In genomic region chr12:121784460-121784859, GRCh38 we compare ENCODE assay signal across 11 cellular contexts. TPM values are rescaled to one million over a fixed set of nuclear protein-coding genes. Genes with fewer than 3 reads are reported as not detected.
DNase-seq lines count a peak whose midpoint lies in the region; ATAC-seq and TF ChIP-seq lines count a peak whose summit lies in the region.
"Had no signal": no experiment of that assay in that cellular context is flagged by ENCODE, and none has a peak within 500 bp of the region (broad histone marks: within the 10 kb centered on the region; RNA-seq: fewer than 3 reads in every experiment).

No MANE protein-coding gene starts in this region.

- ATAC-seq in CD8-positive, alpha-beta T cell = peak; percentile 2
- peak in 1 of 2 donors; percentile 4 for ATAC-seq in naive thymus-derived CD8-positive, alpha-beta T cell
- ATAC-seq in mucosa of descending colon (no peak), HG03520 (IDR thresholded peaks at IDR 0.05; ENCODE audit: unreplicated experiment) (no peak)
- ATAC-seq: right cardiac atrium had no signal

- H3K4me1 Mint-ChIP-seq in CD8-positive, alpha-beta T cell (ENCODE audit: low read depth) = peaks cover 73% of the 10 kb centered on the region
- peaks cover 23% of the 10 kb centered on the region for H3K4me1 Mint-ChIP-seq in brain
- H3K4me1 Mint-ChIP-seq in naive thymus-derived CD8-positive, alpha-beta T cell = peaks cover 40 to 82% (median 74%) of the 10 kb centered on the region in 4 donors

- H3F3A ChIP-seq in OCI-LY1 (ENCODE audit: insufficient read depth, low read length) = no peaks in the 10 kb centered on the region

- H3K4me2 ChIP-seq in OCI-LY1 (ENCODE audit: low read length) = peak overlapping the region; percentile 21; the same call in 1 of the 2 replicates

- intact Hi-C loops in CD8-positive, alpha-beta T cell (cut with DNase I, micrococcal nuclease) = no loop called here
- intact Hi-C loops in mucosa of descending colon (cut with DNase I, micrococcal nuclease) = no loop called here
- intact Hi-C loops in stomach (cut with DNase I; ENCODE audit: low total_unique reads) = no loop called here

- H3K27ac ChIP-seq in CD8-positive, alpha-beta T cell (ENCODE audit: low read depth, low read length) = peak overlapping the region; percentile 19
- H3K27ac ChIP-seq in OCI-LY1 (ENCODE audit: low read depth, low read length, poor library complexity, severe bottlenecking) = peak overlapping the region; percentile 53
- no peak overlapping the region for H3K27ac ChIP-seq in tibial nerve
- peak overlapping the region in 2 of 5 donors; percentile 76 to 84 for H3K27ac ChIP-seq in stomach
- H3K27ac ChIP-seq: SJSA1, thyroid gland had no signal

- no peak overlapping the region for H3K4me3 ChIP-seq in CD8-positive, alpha-beta T cell (ENCODE audit: low read depth, low read length)
- H3K4me3 ChIP-seq in OCI-LY1 (ENCODE audit: low read depth, low read length, poor library complexity, severe bottlenecking) (no peak overlapping the region), mucosa of descending colon (no peak overlapping the region), tibial nerve (no peak overlapping the region), stomach (no peak overlapping the region)
- H3K4me3 ChIP-seq: SJSA1, thyroid gland had no signal

- peak overlapping the region; percentile 95 for H3K27ac Mint-ChIP-seq in CD8-positive, alpha-beta T cell
- H3K27ac Mint-ChIP-seq in brain = peak overlapping the region in 3 of 5 experiments; percentile 17 to 73 (median 69)
- H3K27ac Mint-ChIP-seq in naive thymus-derived CD8-positive, alpha-beta T cell = peak overlapping the region; percentile 93 to 100 (median 96)

- H3K36me3 Mint-ChIP-seq in CD8-positive, alpha-beta T cell = peaks cover 53% of the 10 kb centered on the region
- H3K36me3 Mint-ChIP-seq in brain = peaks cover 4% of the 10 kb centered on the region
- peaks cover 0 to 45% (median 3%) of the 10 kb centered on the region in 3 donors for H3K36me3 Mint-ChIP-seq in naive thymus-derived CD8-positive, alpha-beta T cell

- CTCF ChIA-PET in CD8-positive, alpha-beta T cell (lab: Charles Lee) = interaction anchor here (36.0 to 45.9 kb wide), 2 partner anchors 2 to 22 kb away, joined by 2042 read pairs; partner anchors contain the start of genes RHOF and SETD1B

- no peaks in the 10 kb centered on the region for H4K20me1 ChIP-seq in OCI-LY1 (ENCODE audit: insufficient read depth, low read length)

- no peak for TF ChIP-seq CTCF in CD8-positive, alpha-beta T cell (IDR thresholded peaks at IDR 0.05)
- no peak for TF ChIP-seq CTCF in OCI-LY1 (IDR thresholded peaks at IDR 0.05; ENCODE audit: low read length)
- no peak for TF ChIP-seq CTCF in brain (conservative IDR thresholded peaks at IDR 0.05)
- no peak for TF ChIP-seq CTCF in mucosa of descending colon (IDR thresholded peaks at IDR 0.05)
- TF ChIP-seq CTCF in tibial nerve (IDR thresholded peaks at IDR 0.05) = no peak
- TF ChIP-seq CTCF in stomach (IDR thresholded peaks at IDR 0.05) = no peak

- H3K79me2 ChIP-seq in OCI-LY1 (ENCODE audit: insufficient read depth, low read length) = no peaks in the 10 kb centered on the region

- H3K4me3 Mint-ChIP-seq in CD8-positive, alpha-beta T cell = peak overlapping the region; percentile 81
- peak overlapping the region in 1 of 5 experiments; percentile 4 for H3K4me3 Mint-ChIP-seq in brain
- H3K4me3 Mint-ChIP-seq in naive thymus-derived CD8-positive, alpha-beta T cell = peak overlapping the region; percentile 63 to 88 (median 82)

- no peaks in the 10 kb centered on the region for H3K27me3 Mint-ChIP-seq in CD8-positive, alpha-beta T cell (ENCODE audit: low read depth)
- no peaks in the 10 kb centered on the region for H3K27me3 Mint-ChIP-seq in brain
- H3K27me3 Mint-ChIP-seq in naive thymus-derived CD8-positive, alpha-beta T cell = no peaks in the 10 kb centered on the region

- 52 to 64% methylated on average over 6 of the region's 6 CpGs for WGBS in tibial nerve, 2 donors
- WGBS in stomach, 5 donors = 22 to 44% (median 41%) methylated on average over 6 of the region's 6 CpGs

- POLR2A ChIA-PET in CD8-positive, alpha-beta T cell (lab: Charles Lee) = interaction anchor here (1.6 to 28.4 kb wide), 2 partner anchors 10 to 23 kb away, joined by 11 to 1016 read pairs; partner anchors contain the start of genes RHOF and SETD1B
- POLR2A ChIA-PET in naive thymus-derived CD8-positive, alpha-beta T cell (lab: Charles Lee) = interaction anchor here (0.5 to 33.2 kb wide), 7 partner anchors 8 to 1586 kb away, joined by 3 to 2517 read pairs (median 3); partner anchors contain the start of genes RHOF, SETD1B and TMEM120B

- H2AFZ ChIP-seq in OCI-LY1 (ENCODE audit: low read length) = no peak overlapping the region

- TF ChIP-seq EP300 in tibial nerve (IDR thresholded peaks at IDR 0.05) (no peak), stomach (IDR thresholded peaks at IDR 0.05) (no peak)

- H3K4me1 ChIP-seq in CD8-positive, alpha-beta T cell (ENCODE audit: insufficient read depth, low read length) = peaks cover 84% of the 10 kb centered on the region
- peaks cover 61% of the 10 kb centered on the region for H3K4me1 ChIP-seq in OCI-LY1 (ENCODE audit: insufficient read depth, low read length, severe bottlenecking)
- peaks cover 2% of the 10 kb centered on the region for H3K4me1 ChIP-seq in mucosa of descending colon (ENCODE audit: low read depth)
- H3K4me1 ChIP-seq in tibial nerve = peaks cover 0 to 31% (median 19%) of the 10 kb centered on the region in 4 donors
- H3K4me1 ChIP-seq in stomach = peaks cover 17 to 82% (median 48%) of the 10 kb centered on the region in 4 donors

- H3K27me3 ChIP-seq in CD8-positive, alpha-beta T cell (ENCODE audit: insufficient read depth, low read length) = no peaks in the 10 kb centered on the region
- H3K27me3 ChIP-seq in OCI-LY1 (ENCODE audit: insufficient read depth, low read length) (no peaks in the 10 kb centered on the region), tibial nerve (no peaks in the 10 kb centered on the region), stomach (no peaks in the 10 kb centered on the region)
- H3K27me3 ChIP-seq: SJSA1, thyroid gland had no signal

- H3K9ac ChIP-seq in OCI-LY1 (ENCODE audit: low read length) = no peak overlapping the region

- peaks cover 10% of the 10 kb centered on the region for H3K36me3 ChIP-seq in CD8-positive, alpha-beta T cell (ENCODE audit: insufficient read depth, low read length)
- peaks cover 19% of the 10 kb centered on the region; the same call in 1 of the 2 replicates for H3K36me3 ChIP-seq in OCI-LY1 (ENCODE audit: insufficient read depth, low read length)
- no peaks in the 10 kb centered on the region for H3K36me3 ChIP-seq in mucosa of descending colon (ENCODE audit: low read depth)
- H3K36me3 ChIP-seq in tibial nerve = peaks cover 0 to 22% (median 0%) of the 10 kb centered on the region in 3 donors
- H3K36me3 ChIP-seq in stomach = peaks cover 3 to 20% (median 14%) of the 10 kb centered on the region in 4 donors
- H3K36me3 ChIP-seq: SJSA1, thyroid gland had no signal

- no peaks in the 10 kb centered on the region for H3K9me3 ChIP-seq in CD8-positive, alpha-beta T cell (ENCODE audit: low read length)
- H3K9me3 ChIP-seq in OCI-LY1 (ENCODE audit: low read length) = no peaks in the 10 kb centered on the region
- no peaks in the 10 kb centered on the region for H3K9me3 ChIP-seq in mucosa of descending colon
- no peaks in the 10 kb centered on the region for H3K9me3 ChIP-seq in tibial nerve
- no peaks in the 10 kb centered on the region for H3K9me3 ChIP-seq in stomach
- H3K9me3 ChIP-seq: SJSA1, thyroid gland had no signal

- H3K9me2 ChIP-seq in OCI-LY1 (ENCODE audit: low read depth, low read length) = no peaks in the 10 kb centered on the region

- DNase-seq in CD8-positive, alpha-beta T cell = no peak
- DNase-seq in naive thymus-derived CD8-positive, alpha-beta T cell = no peak
- no peak for DNase-seq in mucosa of descending colon
- DNase-seq in tibial nerve (ENCODE audit: low spot score in 2 of 2) = no peak
- DNase-seq in stomach = no peak
- DNase-seq: thyroid gland had no signal

- no peaks in the 10 kb centered on the region for H3K9me3 Mint-ChIP-seq in CD8-positive, alpha-beta T cell
- H3K9me3 Mint-ChIP-seq in brain = no peaks in the 10 kb centered on the region
- H3K9me3 Mint-ChIP-seq in naive thymus-derived CD8-positive, alpha-beta T cell = no peaks in the 10 kb centered on the region

- no peak for TF ChIP-seq POLR2A in tibial nerve (IDR thresholded peaks at IDR 0.05)
- TF ChIP-seq POLR2A in stomach (IDR thresholded peaks at IDR 0.05) = no peak

RNA-seq across cellular contexts. Expression of gene RHOF, which starts 9.0 kb away (rescaled TPM):
- total RNA-seq in CD8-positive, alpha-beta T cell = 100 to 1,000 TPM; 185 TPM
- polyA plus RNA-seq in brain (ENCODE audit: insufficient read depth, low read depth, low replicate concordance) = 8.9 TPM
- total RNA-seq in naive thymus-derived CD8-positive, alpha-beta T cell = 100 to 1,000 TPM; 176 to 178 TPM
- polyA plus RNA-seq in naive thymus-derived CD8-positive, alpha-beta T cell = 100 to 1,000 TPM in 1 of 3 donors, 10 to 100 TPM in 2; 79.9 to 101 (median 80.1) TPM
- total RNA-seq in mucosa of descending colon = 10 to 100 TPM; 45.5 to 86.7 (median 83.2) TPM
- total RNA-seq in tibial nerve = 10 to 100 TPM; 14.1 to 24.3 (median 18.1) TPM
- 100 to 1,000 TPM in 1 of 5 donors, 10 to 100 TPM in 3, 1 to 10 TPM in 1; 8.0 to 105 (median 29.5) TPM for total RNA-seq in stomach
- polyA plus RNA-seq in stomach = 10 to 100 TPM in 2 of 3 donors, 1 to 10 TPM in 1; 3.2 to 36.4 (median 13.6) TPM

RNA-seq across cellular contexts. Expression of gene SETD1B, which starts 19.3 kb away (rescaled TPM):
- total RNA-seq in CD8-positive, alpha-beta T cell = 100 to 1,000 TPM; 181 to 190 TPM
- 7.1 TPM for polyA plus RNA-seq in brain (ENCODE audit: insufficient read depth, low read depth, low replicate concordance)
- total RNA-seq in naive thymus-derived CD8-positive, alpha-beta T cell = 10 to 100 TPM; 92.8 to 93.8 TPM
- polyA plus RNA-seq in naive thymus-derived CD8-positive, alpha-beta T cell = 1 to 10 TPM in 2 of 3 donors, under 1 TPM in 1; 0.98 to 3.7 (median 2.8) TPM
- 10 to 100 TPM; 23.8 to 38.3 (median 27.5) TPM for total RNA-seq in mucosa of descending colon
- 10 to 100 TPM in 3 of 4 donors, 1 to 10 TPM in 1; 9.4 to 18.3 (median 12.2) TPM for total RNA-seq in tibial nerve
- 10 to 100 TPM in 3 of 5 donors, 1 to 10 TPM in 2; 7.2 to 27.5 (median 11.7) TPM for total RNA-seq in stomach
- 1 to 10 TPM; 3.2 to 5.4 (median 5.3) TPM for polyA plus RNA-seq in stomach

Comparison
In these comparisons a context has a peak if more than half of its experiments do, and no peak if none do; other contexts are left out.
1. H3K27ac ChIP-seq: peak in CD8-positive, alpha-beta T cell (single experiment) and OCI-LY1 (single experiment); none in tibial nerve (0 of 4).
2. Peak in every context shown above with its lines, with median percentiles within 50 percentile points of each other: H3K27ac Mint-ChIP-seq.